1 cellular context compared by ENCODE assay signal in genomic region chr1:114794038-114794437, GRCh38.
TF ChIP-seq lines count a peak whose summit lies in the region.

No MANE protein-coding gene starts in this region.

TF ChIP-seq in HepG2, 621 proteins besides CTCF, POLR2A, EP300 and RAD21 (continued from another document):
- TF ChIP-seq THAP9 (CRISPR knock-in tag; IDR thresholded peaks at IDR 0.05; ENCODE audit: borderline replicate concordance) (no peak), GABPB1 (CRISPR knock-in tag; IDR thresholded peaks at IDR 0.05) (peak; percentile 41; the same call in 1 of the 2 replicates)
